ENCODE assay signal across 20 cellular contexts in genomic region chr3:54014067-54014466, GRCh38.
A peak's percentile ranks its signal among the peaks of the same experiment; 100 is the strongest.
DNase-seq lines count a peak whose midpoint lies in the region; ATAC-seq and TF ChIP-seq lines count a peak whose summit lies in the region.
"Had no signal": no experiment of that assay in that cellular context is flagged by ENCODE, and none has a peak within 500 bp of the region (broad histone marks: within the 10 kb centered on the region; RNA-seq: fewer than 3 reads in every experiment).

No MANE protein-coding gene starts in this region.

- WGBS in aorta, 2 donors: 56 to 62% methylated on average over 3 of the region's 3 CpGs

- H3K4me2 ChIP-seq in GM23338: no peak overlapping the region
- H3K4me2 ChIP-seq: SK-N-SH had no signal

- peaks cover 2% of the 10 kb centered on the region for H3K9me3 ChIP-seq in aorta (ENCODE audit: control insufficient read depth, low read length)
- H3K9me3 ChIP-seq: SK-N-SH had no signal

- H3K27me3 ChIP-seq in GM23338 (ENCODE audit: insufficient read depth): no peaks in the 10 kb centered on the region
- no peaks in the 10 kb centered on the region for H3K27me3 ChIP-seq in aorta (ENCODE audit: control insufficient read depth in 1 of 2, insufficient read depth in 2 of 2, low read length in 1 of 2)

- no peak overlapping the region for H3K27ac ChIP-seq in GM23338 (ENCODE audit: low read depth)
- no peak overlapping the region for H3K27ac ChIP-seq in aorta (ENCODE audit: low read depth in 1 of 2, low read length in 2 of 2)

- H3K36me3 Mint-ChIP-seq in GM23338 (ENCODE audit: low read depth): no peaks in the 10 kb centered on the region
- H3K36me3 Mint-ChIP-seq: CD14-positive monocyte had no signal

- H3K4me1 Mint-ChIP-seq in GM23338: peaks cover 2% of the 10 kb centered on the region; the same call in 1 of the 3 replicates
- H3K4me1 Mint-ChIP-seq: CD14-positive monocyte had no signal

- intact Hi-C loops in left ventricle myocardium superior (cut with micrococcal nuclease) (no loop called here), aorta (cut with DNase I) (no loop called here)

- H2AFZ ChIP-seq in GM23338: 0 out of 2 replicates have a peak overlapping the region, but pooled peaks have one; percentile 40

- no peak overlapping the region for H3K27ac Mint-ChIP-seq in GM23338
- H3K27ac Mint-ChIP-seq: CD14-positive monocyte had no signal

- no peaks in the 10 kb centered on the region for H3K9me2 ChIP-seq in GM23338 (ENCODE audit: insufficient read depth)
- H3K9me2 ChIP-seq: SK-N-SH had no signal

- peaks cover 4% of the 10 kb centered on the region for H3K27me3 Mint-ChIP-seq in GM23338 (ENCODE audit: insufficient read depth, low read depth, poor library complexity)

- DNase-seq in SIG-M5 treated with dmso at 0.1 percent for 504 hours (lab: John Stamatoyannopoulos, UW; ENCODE audit: unreplicated experiment) (peak; percentile 1), SIG-M5 (lab: John Stamatoyannopoulos, UW) (no peak), GM23338 (ENCODE audit: low spot score) (no peak), NCI-H2171 (lab: John Stamatoyannopoulos, UW) (peak; percentile 45), left ventricle myocardium superior (no peak), aorta (no peak)
- no peak for DNase-seq in activated CD8-positive, alpha-beta memory T cell treated with anti-CD3 and anti-CD28 coated beads, Interleukin-2, amount 50 U/mL, for 4 hours
- DNase-seq: 8988T, AML-193, GDM1, GOT3, Karpas-422, NCI-H1417 treated with DMSO at 0.1 percent for 48 hours, NCI-H446, NCI-H526, SHP77, SK-N-SH had no signal

- H3K36me3 ChIP-seq in GM23338 (ENCODE audit: insufficient read depth): no peaks in the 10 kb centered on the region
- no peaks in the 10 kb centered on the region for H3K36me3 ChIP-seq in aorta (ENCODE audit: control insufficient read depth in 1 of 2, insufficient read depth in 2 of 2, low read length in 1 of 2)

- no peak overlapping the region for H3K4me3 Mint-ChIP-seq in GM23338
- H3K4me3 Mint-ChIP-seq: CD14-positive monocyte had no signal

- no peaks in the 10 kb centered on the region for H3F3A ChIP-seq in GM23338 (replicated peaks; ENCODE audit: low read depth)

- H3K4me1 ChIP-seq in GM23338 (ENCODE audit: insufficient read depth) (peaks cover 7% of the 10 kb centered on the region; the same call in 1 of the 2 replicates), aorta (ENCODE audit: control insufficient read depth in 1 of 2, insufficient read depth in 2 of 2, low read length in 2 of 2) (no peaks in the 10 kb centered on the region)

- H3K9me3 Mint-ChIP-seq in GM23338: peaks cover 8% of the 10 kb centered on the region; the same call in 2 of the 3 replicates

- ATAC-seq in GM23338 (no peak), left ventricle myocardium superior (peak; percentile 51), aorta (ENCODE audit: low FRiP score) (no peak), GM19455 (IDR thresholded peaks at IDR 0.05; ENCODE audit: unreplicated experiment) (no peak)
- ATAC-seq: HCT116 had no signal

- H4K20me1 ChIP-seq in GM23338 (replicated peaks; ENCODE audit: insufficient read depth): no peaks in the 10 kb centered on the region

- H3K4me3 ChIP-seq in GM23338: no peak overlapping the region
- H3K4me3 ChIP-seq in aorta (ENCODE audit: low read length in 2 of 2): no peak overlapping the region

- no peaks in the 10 kb centered on the region for H3K79me2 ChIP-seq in GM23338 (replicated peaks; ENCODE audit: insufficient read depth)

- no peak for TF ChIP-seq CTCF in GM23338 (conservative IDR thresholded peaks at IDR 0.05; ENCODE audit: low read depth in 2 of 2)

TF ChIP-seq in GM23338, 12 proteins besides CTCF, POLR2A, EP300 and RAD21 (continues in another document):
- TF ChIP-seq POLR2AphosphoS5 (IDR thresholded peaks at IDR 0.05; ENCODE audit: low read depth) (no peak), JUNB (IDR thresholded peaks at IDR 0.05; ENCODE audit: unreplicated experiment) (no peak), STAT1 (IDR thresholded peaks at IDR 0.05; ENCODE audit: unreplicated experiment) (no peak), REST (IDR thresholded peaks at IDR 0.05; ENCODE audit: unreplicated experiment) (no peak), ZNF331 (CRISPR knock-in tag; IDR thresholded peaks at IDR 0.05; ENCODE audit: low read depth) (no peak), CREB1 (CRISPR knock-in tag; IDR thresholded peaks at IDR 0.05; ENCODE audit: low read depth) (no peak), NANOG (IDR thresholded peaks at IDR 0.05; ENCODE audit: borderline replicate concordance) (no peak), EZH2 (IDR thresholded peaks at IDR 0.05; ENCODE audit: low read depth, unreplicated experiment) (no peak), ZNF114 (CRISPR knock-in tag; IDR thresholded peaks at IDR 0.05) (no peak), EZH2phosphoT487 (IDR thresholded peaks at IDR 0.05; ENCODE audit: unreplicated experiment) (no peak)
- TF ChIP-seq, protein P1, sequence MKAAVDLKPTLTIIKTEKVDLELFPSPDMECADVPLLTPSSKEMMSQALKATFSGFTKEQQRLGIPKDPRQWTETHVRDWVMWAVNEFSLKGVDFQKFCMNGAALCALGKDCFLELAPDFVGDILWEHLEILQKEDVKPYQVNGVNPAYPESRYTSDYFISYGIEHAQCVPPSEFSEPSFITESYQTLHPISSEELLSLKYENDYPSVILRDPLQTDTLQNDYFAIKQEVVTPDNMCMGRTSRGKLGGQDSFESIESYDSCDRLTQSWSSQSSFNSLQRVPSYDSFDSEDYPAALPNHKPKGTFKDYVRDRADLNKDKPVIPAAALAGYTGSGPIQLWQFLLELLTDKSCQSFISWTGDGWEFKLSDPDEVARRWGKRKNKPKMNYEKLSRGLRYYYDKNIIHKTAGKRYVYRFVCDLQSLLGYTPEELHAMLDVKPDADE (IDR thresholded peaks at IDR 0.05): no peak

Comparison
In these comparisons a context has a peak if more than half of its experiments do, and no peak if none do; other contexts are left out.
1. DNase-seq: peak in SIG-M5 treated with dmso at 0.1 percent for 504 hours (single experiment) and NCI-H2171 (single experiment); none in SIG-M5 (single experiment), GM23338 (single experiment), left ventricle myocardium superior (single experiment), aorta (0 of 2) and activated CD8-positive, alpha-beta memory T cell treated with anti-CD3 and anti-CD28 coated beads, Interleukin-2, amount 50 U/mL, for 4 hours (single experiment).